In the genomic region with DNA sequence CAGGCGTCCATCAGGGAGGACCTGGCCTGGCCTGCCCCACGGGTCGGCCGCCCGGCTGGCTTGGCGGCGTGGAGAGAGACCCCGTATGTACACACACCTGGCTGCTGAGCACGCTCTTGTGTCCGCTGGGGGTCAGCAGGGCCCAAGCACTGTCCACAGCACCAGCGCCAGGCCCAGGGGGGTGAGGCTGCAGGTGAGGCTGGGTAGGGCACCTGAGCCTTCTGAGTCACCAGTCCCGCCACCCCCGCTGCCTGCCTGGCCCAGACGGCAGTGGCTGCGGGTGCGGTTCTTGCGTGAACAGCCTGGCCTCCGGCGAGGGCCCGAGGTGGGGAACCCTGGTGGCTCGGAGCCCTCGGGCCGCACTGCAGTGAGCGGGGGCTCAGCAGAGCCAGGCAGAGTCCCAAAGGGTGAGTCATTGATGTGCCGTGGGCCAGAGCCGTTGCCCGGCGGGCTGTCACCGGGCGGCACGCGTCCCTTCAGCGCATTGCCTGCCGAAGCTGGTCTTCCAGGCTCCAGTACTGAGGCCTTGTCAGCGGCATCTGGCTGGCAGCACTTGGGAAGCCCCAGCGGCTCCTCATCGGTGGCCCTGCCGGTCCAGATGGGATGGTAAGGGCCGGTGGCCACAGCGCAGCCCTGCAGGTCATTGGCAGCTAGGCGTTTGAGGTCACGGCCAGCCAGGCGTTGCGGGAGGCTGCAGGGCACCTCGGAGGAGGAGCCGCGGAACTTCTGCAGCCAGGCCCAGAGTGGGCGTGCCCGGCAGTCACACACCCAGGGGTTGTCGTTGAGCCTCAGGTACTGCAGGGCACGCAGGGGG, we compare ENCODE assay signal across 1 cellular context.
TF ChIP-seq lines count a peak whose summit lies in the region.

No MANE protein-coding gene starts in this region.

TF ChIP-seq in WTC11, 78 proteins besides CTCF, POLR2A, EP300 and RAD21 (continued from another document):
- no peak for TF ChIP-seq SOX15 (CRISPR knock-in tag; IDR thresholded peaks at IDR 0.05)
- no peak for TF ChIP-seq RORB (CRISPR knock-in tag; IDR thresholded peaks at IDR 0.05)
TF ChIP-seq in WTC11: peak in this region for 0.
